Comparison of ENCODE assay signal across 1 cellular context in genomic region chr13:73224708-73225107, GRCh38.
TF ChIP-seq lines count a peak whose summit lies in the region.

No MANE protein-coding gene starts in this region.

TF ChIP-seq in IMR-90, 13 proteins besides CTCF, POLR2A, EP300 and RAD21 (continued from another document):
- TF ChIP-seq USF2 (IDR thresholded peaks at IDR 0.05; ENCODE audit: low read depth, low read length) (no peak), MAZ (IDR thresholded peaks at IDR 0.05; ENCODE audit: borderline replicate concordance, low read depth, low read length) (no peak), MXI1 (IDR thresholded peaks at IDR 0.05; ENCODE audit: borderline replicate concordance, low read depth, low read length) (no peak), RCOR1 (IDR thresholded peaks at IDR 0.05; ENCODE audit: insufficient replicate concordance, low read length) (no peak), CEBPB (IDR thresholded peaks at IDR 0.05; ENCODE audit: low read depth, low read length) (peak; percentile 60; the same call in 1 of the 2 replicates), MAFK (IDR thresholded peaks at IDR 0.05; ENCODE audit: low read depth, low read length) (no peak)
